ENCODE assay signal across 11 cellular contexts in genomic region chr19:1360126-1360817, GRCh38. TPM values are rescaled to one million over a fixed set of nuclear protein-coding genes. Genes with fewer than 3 reads are reported as not detected.
A peak's percentile ranks its signal among the peaks of the same experiment; 100 is the strongest.
DNase-seq lines count a peak whose midpoint lies in the region; ATAC-seq and TF ChIP-seq lines count a peak whose summit lies in the region.
"Had no signal": no experiment of that assay in that cellular context is flagged by ENCODE, and none has a peak within 500 bp of the region (broad histone marks: within the 10 kb centered on the region; RNA-seq: fewer than 3 reads in every experiment).

No MANE protein-coding gene starts in this region.

- H3K9me3 ChIP-seq in HCT116 (ENCODE audit: control insufficient read depth in 1 of 2, insufficient read depth in 1 of 2, low read depth in 1 of 2, low read length in 2 of 2): no peaks in the 10 kb centered on the region
- no peaks in the 10 kb centered on the region for H3K9me3 ChIP-seq in body of pancreas
- no peaks in the 10 kb centered on the region for H3K9me3 ChIP-seq in left lung
- H3K9me3 ChIP-seq in stomach: no peaks in the 10 kb centered on the region

- peaks cover 32% of the 10 kb centered on the region for H3K79me2 ChIP-seq in HCT116 (ENCODE audit: insufficient read depth, low read length)

- 76 to 84% methylated on average over 23 to 30 of the region's 30 CpGs for WGBS in body of pancreas, 2 donors
- WGBS in stomach, 5 donors: 78 to 88% (median 86%) methylated on average over 24 to 30 of the region's 30 CpGs

- ATAC-seq in HCT116 (no peak), body of pancreas (no peak), left lung (no peak), GM21619 (IDR thresholded peaks at IDR 0.05; ENCODE audit: unreplicated experiment) (no peak)

- H3K4me1 ChIP-seq in HCT116 (ENCODE audit: control insufficient read depth in 1 of 2, insufficient read depth in 2 of 2, low read length in 2 of 2): peaks cover 4 to 9% of the 10 kb centered on the region in 2 experiments; a peak in 2 of 4 replicates
- H3K4me1 ChIP-seq in body of pancreas: peaks cover 26% of the 10 kb centered on the region
- H3K4me1 ChIP-seq in left lung: peaks cover 18 to 51% of the 10 kb centered on the region in 2 donors
- peaks cover 24 to 51% (median 35%) of the 10 kb centered on the region in 4 donors for H3K4me1 ChIP-seq in stomach

- DNase-seq in HCT116 (ENCODE audit: low read depth, low spot score) (no peak), body of pancreas (no peak), left lung (no peak), stomach (no peak), glomerular visceral epithelial cell (ENCODE audit: extremely low spot score) (no peak), DMS53 (lab: John Stamatoyannopoulos, UW) (no peak)
- no peak for DNase-seq in activated naive CD4-positive, alpha-beta T cell (lab: John Stamatoyannopoulos, UW)
- DNase-seq: activated CD4-positive, alpha-beta memory T cell treated with anti-CD3 and anti-CD28 coated beads for 36 hours; activated naive CD8-positive, alpha-beta T cell treated with anti-CD3 and anti-CD28 coated beads, Interleukin-2, amount 10 ng/mL, durations not matched to agents 7 days and 5 days; NCI-H526 had no signal

- no TSS peak for BruUV-seq in HCT116 (replicated peaks; lab: Mats Ljungman, UMichigan)

- H3K27ac ChIP-seq in HCT116 (ENCODE audit: low read depth, low read length) (peak overlapping the region; percentile 20; the same call in 1 of the 2 replicates), body of pancreas (peak overlapping the region in 3 of 4 donors; percentile 48 to 58 (median 50)), left lung (peak overlapping the region; percentile 16 to 62), stomach (peak overlapping the region; percentile 43 to 78 (median 65))

- no peak overlapping the region for H3K9ac ChIP-seq in HCT116 (ENCODE audit: low read length)

- H3K27me3 ChIP-seq in HCT116 (ENCODE audit: insufficient read depth, low read length) (no peaks in the 10 kb centered on the region), body of pancreas (no peaks in the 10 kb centered on the region), left lung (no peaks in the 10 kb centered on the region), stomach (no peaks in the 10 kb centered on the region)

- H3K4me3 ChIP-seq in HCT116 (replicated peaks in 1 of 2; ENCODE audit: low read depth in 1 of 2, low read length in 2 of 2) (no peak overlapping the region), body of pancreas (no peak overlapping the region), left lung (peak overlapping the region in 1 of 2 donors; percentile 10), stomach (peak overlapping the region in 2 of 4 donors; percentile 27 to 28)

- no peak overlapping the region for H2AFZ ChIP-seq in HCT116 (ENCODE audit: low read depth, low read length, poor library complexity, severe bottlenecking)

- no peak for TF ChIP-seq EP300 in stomach (IDR thresholded peaks at IDR 0.05)

- TF ChIP-seq CTCF in HCT116 (IDR thresholded peaks at IDR 0.05 in 2 of 3, conservative IDR thresholded peaks at IDR 0.05 in 1 of 3; ENCODE audit: borderline replicate concordance in 1 of 3, insufficient read depth in 1 of 3, low read depth in 2 of 3, low read length in 2 of 3) (no peak), body of pancreas (IDR thresholded peaks at IDR 0.05) (no peak), left lung (IDR thresholded peaks at IDR 0.05) (no peak), stomach (IDR thresholded peaks at IDR 0.05) (no peak)

- H3K36me3 ChIP-seq in HCT116 (ENCODE audit: control insufficient read depth in 1 of 2, insufficient read depth in 2 of 2, low read length in 2 of 2) (peaks cover 40 to 57% of the 10 kb centered on the region in 2 experiments; a peak in 3 of 4 replicates), body of pancreas (replicated peaks in 1 of 2; ENCODE audit: insufficient read depth in 1 of 2, low read depth in 2 of 2) (peaks cover 0 to 3% of the 10 kb centered on the region in 2 donors), left lung (peaks cover 0 to 73% of the 10 kb centered on the region in 2 donors), stomach (peaks cover 13 to 81% (median 78%) of the 10 kb centered on the region in 4 donors)

- TF ChIP-seq POLR2A in HCT116 (IDR thresholded peaks at IDR 0.05; ENCODE audit: borderline replicate concordance, extremely low read depth, insufficient read depth, insufficient read length): no peak
- no peak for TF ChIP-seq POLR2A in body of pancreas (IDR thresholded peaks at IDR 0.05)
- TF ChIP-seq POLR2A in stomach (IDR thresholded peaks at IDR 0.05): no peak

- no peak overlapping the region for H3K4me2 ChIP-seq in HCT116 (ENCODE audit: low read length)

- H4K20me1 ChIP-seq in HCT116 (ENCODE audit: insufficient read depth): no peaks in the 10 kb centered on the region

- POLR2A ChIA-PET in HCT116 (lab: Charles Lee): no interaction called here

- no peak for TF ChIP-seq RAD21 in HCT116 (IDR thresholded peaks at IDR 0.05; ENCODE audit: low read depth)

- RAD21 ChIA-PET in HCT116 (lab: Charles Lee; ENCODE audit: low non-redundant PET in 1 of 2, low total read pairs in 2 of 2, uncharacterized antibody in 2 of 2, unreplicated experiment in 2 of 2): no interaction called here

- CTCF ChIA-PET in HCT116 (lab: Charles Lee): no interaction called here

- intact Hi-C loops in HCT116 (cut with micrococcal nuclease) (no loop called here), body of pancreas (cut with DNase I) (no loop called here), left lung (cut with DNase I) (no loop called here), stomach (cut with DNase I; ENCODE audit: low total_unique reads) (loop anchor here (10.0 kb wide), 1 partner anchor 75 kb away; the partner anchor contains the start of gene EFNA2)

- no peaks in the 10 kb centered on the region for H3K9me2 ChIP-seq in HCT116 (ENCODE audit: insufficient read depth)

TF ChIP-seq in HCT116, 20 proteins besides CTCF, POLR2A, EP300 and RAD21:
- TF ChIP-seq ZNF274 (IDR thresholded peaks at IDR 0.05; ENCODE audit: low read depth, low read length) (no peak), POLR2AphosphoS5 (IDR thresholded peaks at IDR 0.05; ENCODE audit: low read depth, low read length) (no peak), JUND (IDR thresholded peaks at IDR 0.05) (no peak), ATF3 (IDR thresholded peaks at IDR 0.05) (no peak), SP1 (IDR thresholded peaks at IDR 0.05; ENCODE audit: low read depth) (no peak), SIN3A (IDR thresholded peaks at IDR 0.05; ENCODE audit: low read depth) (no peak), ZFX (IDR thresholded peaks at IDR 0.05) (no peak), EZH2phosphoT487 (IDR thresholded peaks at IDR 0.05; ENCODE audit: borderline replicate concordance) (no peak), MAX (IDR thresholded peaks at IDR 0.05) (no peak), ELF1 (IDR thresholded peaks at IDR 0.05; ENCODE audit: borderline replicate concordance, low read depth) (no peak), SRF (IDR thresholded peaks at IDR 0.05; ENCODE audit: low read depth) (no peak), YY1 (IDR thresholded peaks at IDR 0.05; ENCODE audit: extremely low read depth, insufficient replicate concordance, low read depth, low read length) (no peak), ZBTB33 (IDR thresholded peaks at IDR 0.05; ENCODE audit: extremely low read depth, insufficient replicate concordance, low read length) (no peak), EZH2 (IDR thresholded peaks at IDR 0.05) (no peak), CEBPB (IDR thresholded peaks at IDR 0.05; ENCODE audit: low read depth) (no peak), EGR1 (IDR thresholded peaks at IDR 0.05; ENCODE audit: low read depth) (no peak)

RNA-seq across cellular contexts. Expression of gene NDUFS7, which starts 23.4 kb away (rescaled TPM):
- total RNA-seq in HCT116 (2021; ENCODE audit: unreplicated experiment): 114 TPM
- 110 and 137 TPM in 2 replicates for polyA plus RNA-seq in HCT116 (2012)
- total RNA-seq in body of pancreas: 10 to 100 TPM; 59.9 to 87.7 TPM
- total RNA-seq in left lung: 10 to 100 TPM; 84.4 to 85.4 TPM
- 100 to 1,000 TPM in 3 of 5 donors, 10 to 100 TPM in 2; 31.6 to 217 (median 102) TPM for total RNA-seq in stomach
- 100 to 1,000 TPM; 107 to 169 (median 138) TPM for polyA plus RNA-seq in stomach

RNA-seq across cellular contexts. Expression of gene GAMT, which starts 41.1 kb away (rescaled TPM):
- total RNA-seq in HCT116 (2021; ENCODE audit: unreplicated experiment): 102 TPM
- polyA plus RNA-seq in HCT116 (2012): 105 and 119 TPM in 2 replicates
- total RNA-seq in body of pancreas: 100 to 1,000 TPM in 1 of 2 donors, 10 to 100 TPM in 1; 70.2 to 129 TPM
- total RNA-seq in left lung: 10 to 100 TPM in 1 of 2 donors, 1 to 10 TPM in 1; 5.9 to 19.2 TPM
- 10 to 100 TPM in 1 of 5 donors, 1 to 10 TPM in 2, not detected in 2; 2.6 to 15.6 (median 4.5) TPM for total RNA-seq in stomach
- 100 to 1,000 TPM in 1 of 3 donors, 10 to 100 TPM in 2; 26.8 to 102 (median 55.3) TPM for polyA plus RNA-seq in stomach

RNA-seq across cellular contexts. Expression of gene DAZAP1, which starts 47.1 kb away (rescaled TPM):
- 191 TPM for total RNA-seq in HCT116 (2021; ENCODE audit: unreplicated experiment)
- 98.2 and 111 TPM in 2 replicates for polyA plus RNA-seq in HCT116 (2012)
- 10 to 100 TPM; 25.4 to 63.3 TPM for total RNA-seq in body of pancreas
- 100 to 1,000 TPM in 1 of 2 donors, 10 to 100 TPM in 1; 87.6 to 132 TPM for total RNA-seq in left lung
- total RNA-seq in stomach: 100 to 1,000 TPM in 1 of 5 donors, 10 to 100 TPM in 4; 21.4 to 124 (median 42.5) TPM
- polyA plus RNA-seq in stomach: 10 to 100 TPM; 55.9 to 68.1 (median 63.4) TPM
